In the genomic region with DNA sequence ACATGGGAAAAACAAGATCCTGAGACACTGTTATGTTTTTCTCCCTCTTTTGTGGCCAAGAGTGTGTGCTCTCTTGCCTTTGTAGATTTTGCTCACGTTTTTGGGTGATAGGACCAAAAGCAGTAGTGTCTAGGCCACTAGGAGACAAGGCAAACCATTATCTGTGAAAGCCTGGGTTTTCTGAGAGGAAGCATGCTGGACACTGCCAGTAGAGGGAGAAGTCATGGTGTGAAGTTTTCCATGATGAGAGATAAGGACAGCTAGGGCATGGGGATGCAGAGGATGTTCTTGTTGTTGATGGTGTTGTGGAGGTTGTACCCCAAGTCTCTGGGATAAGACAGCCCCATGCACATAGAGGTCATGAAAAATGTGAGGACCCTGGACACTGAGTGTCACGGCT, we compare ENCODE assay signal across 17 cellular contexts.
"Had no signal": no experiment of that assay in that cellular context is flagged by ENCODE, and none has a peak within 500 bp of the region (broad histone marks: within the 10 kb centered on the region; RNA-seq: fewer than 3 reads in every experiment).

No MANE protein-coding gene starts in this region.

- H3K27me3 ChIP-seq: testis had no signal

- H3K36me3 Mint-ChIP-seq: activated naive CD4-positive, alpha-beta T cell treated with anti-CD3 and anti-CD28 coated beads, Interleukin-2, amount 50 U/mL, for 72 hours; memory B cell had no signal

- ATAC-seq: activated naive CD4-positive, alpha-beta T cell treated with anti-CD3 and anti-CD28 coated beads, Interleukin-2, amount 50 U/mL, for 72 hours; left lobe of liver; stimulated activated naive CD8-positive, alpha-beta T cell treated with anti-CD3 and anti-CD28 coated beads, Interleukin-15, amount 100 ng/mL, for 72 hours had no signal

- H3K9me3 Mint-ChIP-seq: memory B cell; nephron; stimulated activated naive CD8-positive, alpha-beta T cell treated with anti-CD3 and anti-CD28 coated beads, Interleukin-15, amount 100 ng/mL, for 72 hours had no signal

- H3K4me1 ChIP-seq: esophagus squamous epithelium, testis had no signal

- H3K27me3 Mint-ChIP-seq: memory B cell had no signal

- H3K27ac Mint-ChIP-seq: activated naive CD4-positive, alpha-beta T cell treated with anti-CD3 and anti-CD28 coated beads, Interleukin-2, amount 50 U/mL, for 72 hours; memory B cell; nephron; stimulated activated naive CD8-positive, alpha-beta T cell treated with anti-CD3 and anti-CD28 coated beads, Interleukin-15, amount 100 ng/mL, for 72 hours had no signal

- H3K36me3 ChIP-seq: breast epithelium, esophagus squamous epithelium had no signal

- H3K4me3 ChIP-seq: breast epithelium, dorsolateral prefrontal cortex, esophagus squamous epithelium, testis had no signal

- DNase-seq: activated CD4-positive, alpha-beta T cell treated with anti-CD3 and anti-CD28 coated beads, Interleukin-2, amount 50 U/mL, for 4 hours; activated effector memory CD4-positive, alpha-beta T cell treated with Interleukin-2 at 50 U/mL for 16 hours; activated T-cell treated with anti-CD3 and anti-CD28 coated beads, Interleukin-2, amount 50 U/mL, for 1 hour; amniotic stem cell; dorsolateral prefrontal cortex; esophagus squamous epithelium; foreskin fibroblast; islet precursor cell; stimulated activated CD4-positive, alpha-beta T cell treated with anti-CD3 and anti-CD28 coated beads, Interleukin-15, amount 100 ng/mL, for 24 hours; stimulated activated CD4-positive, alpha-beta T cell treated with anti-CD3 and anti-CD28 coated beads, Interleukin-4, amount 100 ng/mL, for 24 hours; stimulated activated naive CD8-positive, alpha-beta T cell treated with anti-CD3 and anti-CD28 coated beads, Interleukin-15, amount 100 ng/mL, for 72 hours; testis had no signal

- H3K27ac ChIP-seq: breast epithelium, esophagus squamous epithelium, testis had no signal

- H3K9me3 ChIP-seq: breast epithelium, esophagus squamous epithelium, testis had no signal

- H3K4me3 Mint-ChIP-seq: memory B cell; nephron; stimulated activated naive CD8-positive, alpha-beta T cell treated with anti-CD3 and anti-CD28 coated beads, Interleukin-15, amount 100 ng/mL, for 72 hours had no signal

- H3K4me1 Mint-ChIP-seq: stimulated activated naive CD8-positive, alpha-beta T cell treated with anti-CD3 and anti-CD28 coated beads, Interleukin-15, amount 100 ng/mL, for 72 hours had no signal
